Comparison of ENCODE assay signal across 8 cellular contexts in genomic region chr1:156337052-156337887, GRCh38. TPM values are rescaled to one million over a fixed set of nuclear protein-coding genes. Genes with fewer than 3 reads are reported as not detected.
DNase-seq lines count a peak whose midpoint lies in the region; ATAC-seq and TF ChIP-seq lines count a peak whose summit lies in the region.

No MANE protein-coding gene starts in this region.

- WGBS in body of pancreas, 2 donors: 33 to 40% methylated on average over 34 of the region's 34 CpGs
- WGBS in lung, 2 donors: 33 to 37% methylated on average over 34 of the region's 34 CpGs
- 36 to 43% methylated on average over 34 of the region's 34 CpGs for WGBS in upper lobe of left lung, 2 donors

- H3K4me1 ChIP-seq in HUES6 (ENCODE audit: control insufficient read depth, insufficient read depth, low read length) (peaks cover 3% of the 10 kb centered on the region; the same call in 1 of the 2 replicates), body of pancreas (peaks cover 21% of the 10 kb centered on the region), lung (ENCODE audit: control insufficient read depth in 2 of 2, insufficient read depth in 2 of 2, low read length in 2 of 2) (peaks cover 2 to 10% of the 10 kb centered on the region in 2 donors), upper lobe of left lung (peaks cover 12 to 21% (median 18%) of the 10 kb centered on the region in 4 donors)

- TF ChIP-seq CTCF in AG04449 (IDR thresholded peaks at IDR 0.05; ENCODE audit: insufficient read depth, low read length, missing control alignments): no peak
- no peak for TF ChIP-seq CTCF in body of pancreas (IDR thresholded peaks at IDR 0.05)
- no peak for TF ChIP-seq CTCF in lung (IDR thresholded peaks at IDR 0.05; ENCODE audit: control extremely low read depth, extremely low read depth)
- TF ChIP-seq CTCF in upper lobe of left lung (IDR thresholded peaks at IDR 0.05): no peak

- H3K9me3 ChIP-seq in HUES6 (ENCODE audit: control insufficient read depth, insufficient read depth, low read depth, low read length) (no peaks in the 10 kb centered on the region), body of pancreas (no peaks in the 10 kb centered on the region), lung (ENCODE audit: control insufficient read depth in 2 of 2, insufficient read depth in 1 of 2, low read length in 1 of 2) (no peaks in the 10 kb centered on the region), upper lobe of left lung (no peaks in the 10 kb centered on the region)

- POLR2A ChIA-PET in AG04449 (lab: Yijun Ruan, JAX): interaction anchor here (0.9 kb wide), 1 partner anchor 18 kb away, joined by 3 read pairs; no protein-coding TSS in a partner anchor

- H3K9ac ChIP-seq in HUES6 (ENCODE audit: low read length): peak overlapping the region; percentile 95

- H3K36me3 ChIP-seq in HUES6 (ENCODE audit: control insufficient read depth, insufficient read depth, low read length) (peaks cover 42% of the 10 kb centered on the region), body of pancreas (replicated peaks in 1 of 2; ENCODE audit: insufficient read depth in 1 of 2, low read depth in 2 of 2) (peaks cover 0 to 17% of the 10 kb centered on the region in 2 donors), lung (ENCODE audit: control insufficient read depth in 2 of 2, insufficient read depth in 2 of 2, low read length in 2 of 2) (peaks cover 11 to 18% of the 10 kb centered on the region in 2 donors), upper lobe of left lung (peaks cover 12 to 36% (median 32%) of the 10 kb centered on the region in 4 donors)

- TF ChIP-seq POLR2A in body of pancreas (IDR thresholded peaks at IDR 0.05) (no peak), upper lobe of left lung (IDR thresholded peaks at IDR 0.05) (no peak)

- no peaks in the 10 kb centered on the region for H3K27me3 ChIP-seq in HUES6 (ENCODE audit: control insufficient read depth, insufficient read depth, low read length)
- H3K27me3 ChIP-seq in body of pancreas: no peaks in the 10 kb centered on the region
- H3K27me3 ChIP-seq in lung (ENCODE audit: control insufficient read depth, insufficient read depth): no peaks in the 10 kb centered on the region
- no peaks in the 10 kb centered on the region for H3K27me3 ChIP-seq in upper lobe of left lung

- intact Hi-C loops in body of pancreas (cut with DNase I): no loop called here

- peak overlapping the region; percentile 97 for H3K4me3 ChIP-seq in AG04449 (ENCODE audit: low read depth, low read length)
- peak overlapping the region; percentile 72 for H3K4me3 ChIP-seq in HUES6 (ENCODE audit: low read depth, low read length)
- peak overlapping the region; percentile 75 to 93 for H3K4me3 ChIP-seq in body of pancreas
- H3K4me3 ChIP-seq in lung: peak overlapping the region; percentile 75
- peak overlapping the region; percentile 71 to 96 (median 78) for H3K4me3 ChIP-seq in upper lobe of left lung

- no peak for ATAC-seq in body of pancreas
- ATAC-seq in lung (ENCODE audit: insufficient read depth, low FRiP score): no peak
- no peak for ATAC-seq in upper lobe of left lung (ENCODE audit: low FRiP score in 2 of 2)
- no peak for ATAC-seq in HG03442 (IDR thresholded peaks at IDR 0.05; ENCODE audit: unreplicated experiment)

- peak overlapping the region; percentile 10; the same call in 1 of the 2 replicates for H3K27ac ChIP-seq in HUES6 (ENCODE audit: low read depth, low read length)
- peak overlapping the region in 3 of 4 donors; percentile 39 to 90 (median 83) for H3K27ac ChIP-seq in body of pancreas
- H3K27ac ChIP-seq in lung (ENCODE audit: low read depth in 1 of 2, low read length in 1 of 2): peak overlapping the region; percentile 38 to 80
- peak overlapping the region; percentile 63 to 89 (median 73) for H3K27ac ChIP-seq in upper lobe of left lung

- TF ChIP-seq EP300 in upper lobe of left lung (IDR thresholded peaks at IDR 0.05): no peak

- DNase-seq in AG04449 (ENCODE audit: low read depth, low spot score): no peak
- DNase-seq in body of pancreas: no peak
- DNase-seq in lung (ENCODE audit: low spot score): no peak
- no peak for DNase-seq in upper lobe of left lung
- no peak for DNase-seq in RPMI8226
- DNase-seq in DMS79 treated with DMSO at 0.1 percent for 48 hours (lab: John Stamatoyannopoulos, UW): no peak

- CTCF ChIA-PET in AG04449 (lab: Yijun Ruan, JAX): interaction anchor here (0.5 to 7.7 kb wide), 15 partner anchors 8 to 109 kb away, joined by 3 to 78 read pairs (median 3); no protein-coding TSS in a partner anchor

RNA-seq across cellular contexts. Expression of gene CCT3, which starts 0.8 kb away (rescaled TPM):
- total RNA-seq in body of pancreas: 100 to 1,000 TPM; 104 to 106 TPM
- total RNA-seq in lung: 100 to 1,000 TPM; 128 to 149 TPM
- polyA plus RNA-seq in lung: 100 to 1,000 TPM in 1 of 2 donors, 10 to 100 TPM in 1; 71.6 to 165 TPM
- 100 to 1,000 TPM in 4 of 6 donors, 10 to 100 TPM in 2; 53.5 to 171 (median 112) TPM for total RNA-seq in upper lobe of left lung

RNA-seq across cellular contexts. Expression of gene TSACC, which starts 1.1 kb away (rescaled TPM):
- total RNA-seq in body of pancreas: not detected
- not detected for total RNA-seq in lung
- under 1 TPM; 0.29 to 0.45 TPM for polyA plus RNA-seq in lung
- 1 to 10 TPM in 2 of 6 donors, not detected in 4; 1.1 to 4.2 TPM for total RNA-seq in upper lobe of left lung

RNA-seq across cellular contexts. Expression of gene RHBG, which starts 31.7 kb away (rescaled TPM):
- total RNA-seq in body of pancreas (1 to 10 TPM in 1 of 2 donors, not detected in 1; 3.3 TPM), lung (under 1 TPM; 0.18 to 0.74 TPM), upper lobe of left lung (under 1 TPM in 1 of 6 donors, not detected in 5; 0.24 TPM)
- not detected for polyA plus RNA-seq in lung

RNA-seq across cellular contexts. Expression of gene VHLL, which starts 38.2 kb away (rescaled TPM):
- total RNA-seq in body of pancreas (not detected), lung (not detected), upper lobe of left lung (1 to 10 TPM in 1 of 6 donors, not detected in 5; 7.3 TPM)
- polyA plus RNA-seq in lung: not detected

RNA-seq across cellular contexts. Expression of gene GLMP, which starts 41.8 kb away (rescaled TPM):
- total RNA-seq in body of pancreas (10 to 100 TPM; 16.5 to 24.4 TPM), lung (10 to 100 TPM; 30.1 to 71.0 TPM), upper lobe of left lung (10 to 100 TPM; 22.1 to 80.4 (median 50.9) TPM)
- 10 to 100 TPM; 48.2 to 75.8 TPM for polyA plus RNA-seq in lung

Comparison
In these comparisons a context has a peak if more than half of its experiments do, and no peak if none do; other contexts are left out.
1. H3K27ac ChIP-seq: peak in every context shown above with its lines; median percentile 83 in body of pancreas; 73 in upper lobe of left lung; 59 in lung; 10 in HUES6.